Comparison of ENCODE assay signal across 11 cellular contexts in genomic region chr2:715847-716573, GRCh38. TPM values are rescaled to one million over a fixed set of nuclear protein-coding genes. Genes with fewer than 3 reads are reported as not detected.
DNase-seq lines count a peak whose midpoint lies in the region; ATAC-seq and TF ChIP-seq lines count a peak whose summit lies in the region.
"Had no signal": no experiment of that assay in that cellular context is flagged by ENCODE, and none has a peak within 500 bp of the region (broad histone marks: within the 10 kb centered on the region; RNA-seq: fewer than 3 reads in every experiment).

No MANE protein-coding gene starts in this region.

- CTCF ChIA-PET in HEK293T (lab: Yijun Ruan, JAX): interaction anchor here (0.7 to 1.2 kb wide), 3 partner anchors 8 to 830 kb away, joined by 3 to 4 read pairs (median 3); partner anchors contain the start of gene ALKAL2

- no peak overlapping the region for H3K4me3 Mint-ChIP-seq in immature natural killer cell
- H3K4me3 Mint-ChIP-seq in stimulated activated naive B cell treated with anti-CD40 and anti-IgM and Interleukin-4, amounts not matched to agents 10 μg/mL and 1 μg/mL and 100 μg/mL, for 72 hours: no peak overlapping the region

- no peaks in the 10 kb centered on the region for H3K9me3 Mint-ChIP-seq in immature natural killer cell
- H3K9me3 Mint-ChIP-seq in stimulated activated naive B cell treated with anti-CD40 and anti-IgM and Interleukin-4, amounts not matched to agents 10 μg/mL and 1 μg/mL and 100 μg/mL, for 72 hours: no peaks in the 10 kb centered on the region

- DNase-seq in HEK293T (ENCODE audit: extremely low spot score) (peak; percentile 38), astrocyte of the hippocampus (ENCODE audit: low read depth, low spot score) (peak; percentile 17), lung microvascular endothelial cell (ENCODE audit: low read depth in 2 of 2) (peak; percentile 16 to 31), immature natural killer cell (no peak), mucosa of descending colon (no peak)
- DNase-seq in stimulated activated naive B cell treated with anti-CD40 and anti-IgM and Interleukin-4, amounts not matched to agents 10 μg/mL and 1 μg/mL and 100 μg/mL, for 72 hours: no peak
- DNase-seq: midbrain, SHP77 treated with DMSO at 0.1 percent for 48 hours had no signal

- POLR2A ChIA-PET in HEK293T (lab: Yijun Ruan, JAX): interaction anchor here (1.5 kb wide), 1 partner anchor 9 kb away, joined by 3 read pairs; no protein-coding TSS in a partner anchor

- H3K9me3 ChIP-seq in mucosa of descending colon: no peaks in the 10 kb centered on the region
- H3K9me3 ChIP-seq: HAP-1 had no signal

- peaks cover 7 to 25% (median 7%) of the 10 kb centered on the region in 3 donors for H3K27me3 Mint-ChIP-seq in immature natural killer cell (ENCODE audit: low read depth in 3 of 3)
- peaks cover 47 to 52% of the 10 kb centered on the region in 2 donors for H3K27me3 Mint-ChIP-seq in stimulated activated naive B cell treated with anti-CD40 and anti-IgM and Interleukin-4, amounts not matched to agents 10 μg/mL and 1 μg/mL and 100 μg/mL, for 72 hours

- TF ChIP-seq CTCF in C4-2B (conservative IDR thresholded peaks at IDR 0.05) (peak; percentile 45), mucosa of descending colon (IDR thresholded peaks at IDR 0.05) (no peak)

- no peaks in the 10 kb centered on the region for H3K36me3 Mint-ChIP-seq in immature natural killer cell
- H3K36me3 Mint-ChIP-seq in stimulated activated naive B cell treated with anti-CD40 and anti-IgM and Interleukin-4, amounts not matched to agents 10 μg/mL and 1 μg/mL and 100 μg/mL, for 72 hours: no peaks in the 10 kb centered on the region

- intact Hi-C loops in mucosa of descending colon (cut with DNase I, micrococcal nuclease): no loop called here

- H3K27ac ChIP-seq in C4-2B: no peak overlapping the region

- no peak overlapping the region for H3K4me3 ChIP-seq in mucosa of descending colon
- H3K4me3 ChIP-seq: HAP-1 had no signal

- no peak for ATAC-seq in mucosa of descending colon
- no peak for ATAC-seq in stimulated activated naive B cell treated with anti-CD40 and anti-IgM and Interleukin-4, amounts not matched to agents 10 μg/mL and 1 μg/mL and 100 μg/mL, for 72 hours (replicated peaks)
- no peak for ATAC-seq in HG03521 (IDR thresholded peaks at IDR 0.05; ENCODE audit: unreplicated experiment)

- H3K27ac Mint-ChIP-seq in immature natural killer cell: no peak overlapping the region
- H3K27ac Mint-ChIP-seq in stimulated activated naive B cell treated with anti-CD40 and anti-IgM and Interleukin-4, amounts not matched to agents 10 μg/mL and 1 μg/mL and 100 μg/mL, for 72 hours: no peak overlapping the region

- H3K4me1 Mint-ChIP-seq in immature natural killer cell: peaks cover 0 to 5% of the 10 kb centered on the region in 2 donors
- peaks cover 9 to 19% of the 10 kb centered on the region in 2 donors for H3K4me1 Mint-ChIP-seq in stimulated activated naive B cell treated with anti-CD40 and anti-IgM and Interleukin-4, amounts not matched to agents 10 μg/mL and 1 μg/mL and 100 μg/mL, for 72 hours

- no peaks in the 10 kb centered on the region for H3K36me3 ChIP-seq in mucosa of descending colon (ENCODE audit: low read depth)
- H3K36me3 ChIP-seq: HAP-1 had no signal

- no peaks in the 10 kb centered on the region for H3K4me1 ChIP-seq in mucosa of descending colon (ENCODE audit: low read depth)
- H3K4me1 ChIP-seq: HAP-1 had no signal

TF ChIP-seq in HEK293T, 16 proteins besides CTCF, POLR2A, EP300 and RAD21:
- TF ChIP-seq ZNF384 (IDR thresholded peaks at IDR 0.05) (no peak), ELF4 (IDR thresholded peaks at IDR 0.05) (no peak), SUZ12 (IDR thresholded peaks at IDR 0.05) (no peak), BHLHE40 (IDR thresholded peaks at IDR 0.05; ENCODE audit: borderline replicate concordance) (no peak), FOXM1 (IDR thresholded peaks at IDR 0.05; ENCODE audit: borderline replicate concordance) (no peak), SP1 (IDR thresholded peaks at IDR 0.05) (no peak), L3MBTL2 (conservative IDR thresholded peaks at IDR 0.05) (no peak), TARDBP (IDR thresholded peaks at IDR 0.05) (no peak), FOXK2 (IDR thresholded peaks at IDR 0.05) (no peak), LEF1 (IDR thresholded peaks at IDR 0.05; ENCODE audit: borderline replicate concordance) (no peak)

RNA-seq across cellular contexts. Expression of gene TMEM18, which starts 38.8 kb away (rescaled TPM):
- 10.0 and 10.3 TPM in 2 replicates for total RNA-seq in lung microvascular endothelial cell
- polyA plus RNA-seq in immature natural killer cell: 10 to 100 TPM; 22.0 to 38.5 (median 37.1) TPM
- total RNA-seq in mucosa of descending colon: 10 to 100 TPM; 13.9 to 22.3 (median 19.0) TPM

Comparison
In these comparisons a context has a peak if more than half of its experiments do, and no peak if none do; other contexts are left out.
1. DNase-seq: peak in HEK293T (single experiment), astrocyte of the hippocampus (single experiment) and lung microvascular endothelial cell (2 of 2); none in immature natural killer cell (0 of 3), mucosa of descending colon (0 of 3) and stimulated activated naive B cell treated with anti-CD40 and anti-IgM and Interleukin-4, amounts not matched to agents 10 μg/mL and 1 μg/mL and 100 μg/mL, for 72 hours (single experiment).